In the genomic region with DNA sequence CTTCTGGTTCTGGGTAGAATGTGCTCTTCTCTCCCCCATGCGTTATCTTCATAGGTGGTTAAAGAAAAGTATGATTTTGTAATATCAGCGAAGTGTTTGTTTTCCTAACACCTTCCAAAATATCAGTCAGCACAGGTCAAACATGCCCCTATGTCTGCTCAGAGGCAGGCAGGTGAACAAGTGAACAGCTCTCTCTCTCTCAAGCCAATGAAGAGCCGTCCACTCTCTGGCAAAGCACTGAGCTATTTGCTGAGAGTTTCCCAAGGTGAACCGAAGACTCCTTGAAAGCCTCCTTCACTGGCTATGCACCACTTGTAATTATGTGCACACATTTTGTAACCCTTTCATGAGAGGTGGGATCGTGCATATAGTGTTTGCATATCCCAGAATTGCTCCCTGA, we compare ENCODE assay signal across 24 cellular contexts. TPM values are rescaled to one million over a fixed set of nuclear protein-coding genes. Genes with fewer than 3 reads are reported as not detected.
"Had no signal": no experiment of that assay in that cellular context is flagged by ENCODE, and none has a peak within 500 bp of the region (broad histone marks: within the 10 kb centered on the region; RNA-seq: fewer than 3 reads in every experiment).

No MANE protein-coding gene starts in this region.

- H3K27ac Mint-ChIP-seq: activated CD4-positive, alpha-beta memory T cell treated with anti-CD3 and anti-CD28 coated beads, Interleukin-2, amount 10 ng/mL, durations not matched to agents 7 days and 5 days; activated CD4-positive, alpha-beta T cell treated with anti-CD3 and anti-CD28 coated beads for 36 hours; activated naive CD8-positive, alpha-beta T cell treated with anti-CD3 and anti-CD28 coated beads, Interleukin-2, amount 10 ng/mL, durations not matched to agents 7 days and 5 days; activated T-cell treated with anti-CD3 and anti-CD28 coated beads, Interleukin-2, amount 50 U/mL, for 72 hours; activated T-helper 2 cell treated with anti-CD3 and anti-CD28 coated beads, Interferon-gamma antibody, Interleukin-2, Interleukin-4, amounts not matched to agents 10 μg/mL and 5 μg/mL and 100 μg/mL, durations not matched to agents 14 hours and 24 hours and 36 hours; T-cell had no signal

- H3K27me3 Mint-ChIP-seq: activated CD4-positive, alpha-beta memory T cell treated with anti-CD3 and anti-CD28 coated beads, Interleukin-2, amount 10 ng/mL, durations not matched to agents 7 days and 5 days; activated CD4-positive, alpha-beta T cell treated with anti-CD3 and anti-CD28 coated beads for 36 hours; activated naive CD8-positive, alpha-beta T cell treated with anti-CD3 and anti-CD28 coated beads, Interleukin-2, amount 10 ng/mL, durations not matched to agents 7 days and 5 days; T-cell had no signal

- H3K4me3 ChIP-seq: adrenal gland had no signal

- H3K4me1 ChIP-seq: adrenal gland had no signal

- ATAC-seq: activated CD4-positive, alpha-beta T cell treated with anti-CD3 and anti-CD28 coated beads for 36 hours; activated T-cell treated with anti-CD3 and anti-CD28 coated beads, Interleukin-2, amount 50 U/mL, for 72 hours; PC-3; T-cell had no signal

- H3K36me3 Mint-ChIP-seq: activated naive CD8-positive, alpha-beta T cell treated with anti-CD3 and anti-CD28 coated beads, Interleukin-2, amount 10 ng/mL, durations not matched to agents 7 days and 5 days; T-cell had no signal

- H3K27ac ChIP-seq: adrenal gland, WERI-Rb-1 had no signal

- H3K36me3 ChIP-seq: adrenal gland, WERI-Rb-1 had no signal

- H3K4me3 Mint-ChIP-seq: activated CD4-positive, alpha-beta memory T cell treated with anti-CD3 and anti-CD28 coated beads, Interleukin-2, amount 10 ng/mL, durations not matched to agents 7 days and 5 days; activated CD4-positive, alpha-beta T cell treated with anti-CD3 and anti-CD28 coated beads for 36 hours; activated naive CD8-positive, alpha-beta T cell treated with anti-CD3 and anti-CD28 coated beads, Interleukin-2, amount 10 ng/mL, durations not matched to agents 7 days and 5 days; activated T-cell treated with anti-CD3 and anti-CD28 coated beads, Interleukin-2, amount 50 U/mL, for 72 hours; T-cell had no signal

- H3K4me1 Mint-ChIP-seq: activated CD4-positive, alpha-beta memory T cell treated with anti-CD3 and anti-CD28 coated beads, Interleukin-2, amount 10 ng/mL, durations not matched to agents 7 days and 5 days; activated CD4-positive, alpha-beta T cell treated with anti-CD3 and anti-CD28 coated beads for 36 hours; activated naive CD8-positive, alpha-beta T cell treated with anti-CD3 and anti-CD28 coated beads, Interleukin-2, amount 10 ng/mL, durations not matched to agents 7 days and 5 days; T-cell had no signal

- DNase-seq: activated CD4-positive, alpha-beta memory T cell treated with anti-CD3 and anti-CD28 coated beads, Interleukin-2, amount 10 ng/mL, durations not matched to agents 7 days and 5 days; activated CD4-positive, alpha-beta T cell treated with anti-CD3 and anti-CD28 coated beads for 36 hours; activated CD4-positive, alpha-beta T cell treated with anti-CD3 and anti-CD28 coated beads, Interleukin-2, amount 50 U/mL, for 1 hour; activated CD8-positive, alpha-beta memory T cell treated with anti-CD3 and anti-CD28 coated beads, Interleukin-2, amount 50 U/mL, for 4 hours; activated gamma-delta T cell treated with Interleukin-2 at 50 U/mL for 16 hours; activated naive CD4-positive, alpha-beta T cell treated with anti-CD3 and anti-CD28 coated beads, Interleukin-2, amount 50 U/mL, for 16 hours; activated naive CD8-positive, alpha-beta T cell treated with anti-CD3 and anti-CD28 coated beads, Interleukin-2, amount 10 ng/mL, durations not matched to agents 7 days and 5 days; activated T-cell treated with anti-CD3 and anti-CD28 coated beads, Interleukin-2, amount 50 U/mL, for 72 hours; adrenal gland; anterior cingulate cortex; cerebellar nuclear complex; KG1; NCI-H1048; NCI-H146; NCI-H187 treated with DMSO at 0.1 percent for 48 hours; NCI-H345; NCI-H510A treated with DMSO at 0.1 percent for 48 hours; NCI-H69; PC-3; SHP77 treated with DMSO at 0.1 percent for 48 hours; T-cell; WERI-Rb-1 had no signal

- H3K9me3 Mint-ChIP-seq: activated CD4-positive, alpha-beta memory T cell treated with anti-CD3 and anti-CD28 coated beads, Interleukin-2, amount 10 ng/mL, durations not matched to agents 7 days and 5 days; activated naive CD8-positive, alpha-beta T cell treated with anti-CD3 and anti-CD28 coated beads, Interleukin-2, amount 10 ng/mL, durations not matched to agents 7 days and 5 days; activated T-cell treated with anti-CD3 and anti-CD28 coated beads, Interleukin-2, amount 50 U/mL, for 72 hours; activated T-helper 2 cell treated with anti-CD3 and anti-CD28 coated beads, Interferon-gamma antibody, Interleukin-2, Interleukin-4, amounts not matched to agents 10 μg/mL and 5 μg/mL and 100 μg/mL, durations not matched to agents 14 hours and 24 hours and 36 hours; T-cell had no signal

- H3K9me3 ChIP-seq: adrenal gland had no signal

- H3K27me3 ChIP-seq: adrenal gland had no signal

RNA-seq across cellular contexts. Expression of a gene that starts 47.7 kb away (rescaled TPM):
- total RNA-seq: activated CD4-positive, alpha-beta memory T cell treated with anti-CD3 and anti-CD28 coated beads, Interleukin-2, amount 10 ng/mL, durations not matched to agents 7 days and 5 days; activated T-helper 2 cell treated with anti-CD3 and anti-CD28 coated beads, Interferon-gamma antibody, Interleukin-2, Interleukin-4, amounts not matched to agents 10 μg/mL and 5 μg/mL and 100 μg/mL, durations not matched to agents 14 hours and 24 hours and 36 hours; LHCN-M2; PC-3 had no signal
